Comparison of ENCODE assay signal across 2 cellular contexts in the genomic region with DNA sequence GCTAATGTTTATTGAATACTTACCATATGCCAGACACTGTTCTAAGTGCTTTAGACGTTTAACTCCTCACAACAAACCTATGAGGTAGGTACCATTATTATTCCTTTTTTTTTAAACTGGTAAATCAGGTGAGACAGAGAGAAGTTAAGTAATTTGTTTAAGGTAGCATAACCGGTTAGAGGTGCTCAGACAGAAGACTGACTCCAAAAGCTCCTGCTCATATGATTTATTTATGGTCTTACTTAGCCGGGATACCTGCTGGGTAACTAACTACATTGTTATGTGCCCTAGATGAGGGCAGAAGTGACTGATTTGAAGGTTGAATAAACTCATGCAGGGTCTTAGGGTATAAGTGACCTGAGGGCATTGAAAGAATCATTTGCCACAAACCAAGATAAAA. TPM values are rescaled to one million over a fixed set of nuclear protein-coding genes. Genes with fewer than 3 reads are reported as not detected.
"Had no signal": no experiment of that assay in that cellular context is flagged by ENCODE, and none has a peak within 500 bp of the region (broad histone marks: within the 10 kb centered on the region; RNA-seq: fewer than 3 reads in every experiment).

No MANE protein-coding gene starts in this region.

RNA-seq across cellular contexts. Expression of a gene that starts 16.9 kb away (rescaled TPM):
- total RNA-seq: psoas muscle, right atrium auricular region had no signal
